8 cellular contexts compared by ENCODE assay signal in genomic region chr3:20043398-20043797, GRCh38. TPM values are rescaled to one million over a fixed set of nuclear protein-coding genes. Genes with fewer than 3 reads are reported as not detected.
A peak's percentile ranks its signal among the peaks of the same experiment; 100 is the strongest.
DNase-seq lines count a peak whose midpoint lies in the region; ATAC-seq and FAIRE-seq lines count a peak whose summit lies in the region.

No MANE protein-coding gene starts in this region.

- H3K4me1 Mint-ChIP-seq in activated T-cell treated with anti-CD3 and anti-CD28 coated beads, Interleukin-2, amount 50 U/mL, for 72 hours (ENCODE audit: low read depth): peaks cover 62% of the 10 kb centered on the region

- intact Hi-C loops in head of caudate nucleus (cut with DNase I): loop anchor here (5.0 to 10.0 kb wide), 2 partner anchors 96 to 141 kb away; partner anchors contain the start of genes RAB5A and SGO1
- intact Hi-C loops in sciatic nerve (cut with DNase I): loop anchor here (10.0 kb wide), 1 partner anchor 141 kb away; the partner anchor contains the start of gene SGO1

- ATAC-seq in GM19452 (IDR thresholded peaks at IDR 0.05; ENCODE audit: unreplicated experiment) (peak; percentile 19), sciatic nerve (peak; percentile 49)
- no peak for ATAC-seq in activated T-cell treated with anti-CD3 and anti-CD28 coated beads, Interleukin-2, amount 50 U/mL, for 72 hours (replicated peaks in 1 of 2)

- no peaks in the 10 kb centered on the region for H3K27me3 Mint-ChIP-seq in activated T-cell treated with anti-CD3 and anti-CD28 coated beads, Interleukin-2, amount 50 U/mL, for 72 hours (ENCODE audit: low read depth)

- H3K27ac Mint-ChIP-seq in activated T-cell treated with anti-CD3 and anti-CD28 coated beads, Interleukin-2, amount 50 U/mL, for 72 hours: peak overlapping the region; percentile 73

- DNase-seq in AG08395 (ENCODE audit: low spot score) (peak; percentile 47), LoVo (ENCODE audit: low spot score) (peak; percentile 68), head of caudate nucleus (peak; percentile 35 to 89 (median 69)), sciatic nerve (ENCODE audit: low spot score) (peak; percentile 90), NCI-H1436 treated with DMSO at 0.1 percent for 48 hours (lab: John Stamatoyannopoulos, UW) (no peak), HTR-8/SVneo (ENCODE audit: insufficient read length, low spot score) (no peak)
- DNase-seq in activated T-cell treated with anti-CD3 and anti-CD28 coated beads, Interleukin-2, amount 50 U/mL, for 72 hours: peak; percentile 54 to 55

- peak overlapping the region; percentile 81 to 82 for H3K4me3 Mint-ChIP-seq in activated T-cell treated with anti-CD3 and anti-CD28 coated beads, Interleukin-2, amount 50 U/mL, for 72 hours

- H3K36me3 Mint-ChIP-seq in activated T-cell treated with anti-CD3 and anti-CD28 coated beads, Interleukin-2, amount 50 U/mL, for 72 hours (ENCODE audit: insufficient read depth in 2 of 2): no peaks in the 10 kb centered on the region

- no peak for FAIRE-seq in HTR-8/SVneo (lab: Jason Lieb, UNC)

- no peaks in the 10 kb centered on the region for H3K9me3 Mint-ChIP-seq in activated T-cell treated with anti-CD3 and anti-CD28 coated beads, Interleukin-2, amount 50 U/mL, for 72 hours

RNA-seq across cellular contexts. Expression of gene KAT2B, which starts 3.2 kb away (rescaled TPM):
- 10 to 100 TPM; 26.7 to 37.3 TPM for total RNA-seq in activated T-cell treated with anti-CD3 and anti-CD28 coated beads, Interleukin-2, amount 50 U/mL, for 72 hours
- 69.9 TPM for total RNA-seq in sciatic nerve

RNA-seq across cellular contexts. Expression of gene PP2D1, which starts 31.3 kb away (rescaled TPM):
- not detected for total RNA-seq in activated T-cell treated with anti-CD3 and anti-CD28 coated beads, Interleukin-2, amount 50 U/mL, for 72 hours
- total RNA-seq in sciatic nerve: not detected

Comparison
In these comparisons a context has a peak if more than half of its experiments do, and no peak if none do; other contexts are left out.
1. DNase-seq: peak in AG08395 (single experiment), LoVo (single experiment), activated T-cell treated with anti-CD3 and anti-CD28 coated beads, Interleukin-2, amount 50 U/mL, for 72 hours (2 of 2), head of caudate nucleus (42 of 42) and sciatic nerve (single experiment); none in NCI-H1436 treated with DMSO at 0.1 percent for 48 hours (single experiment) and HTR-8/SVneo (single experiment).
2. ATAC-seq: peak in GM19452 (single experiment) and sciatic nerve (single experiment); none in activated T-cell treated with anti-CD3 and anti-CD28 coated beads, Interleukin-2, amount 50 U/mL, for 72 hours (0 of 2).